ENCODE assay signal across 1 cellular context in the genomic region with DNA sequence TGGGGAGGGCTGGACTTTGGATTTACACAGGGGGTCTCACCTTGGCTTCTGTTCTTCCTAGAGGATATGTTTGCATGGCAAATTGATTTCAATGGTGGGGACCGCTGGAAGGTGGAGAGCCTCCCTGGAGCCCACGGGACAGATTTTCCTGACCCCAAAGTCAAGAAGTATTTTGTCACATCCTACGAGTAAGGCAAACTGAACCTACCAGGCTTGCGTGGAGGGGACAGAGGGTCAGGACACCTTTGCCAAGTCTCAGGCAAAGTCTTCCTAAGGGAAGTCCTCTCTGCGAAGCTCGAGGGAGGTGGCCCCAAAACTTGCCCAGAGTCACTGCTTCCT.
TF ChIP-seq lines count a peak whose summit lies in the region.

No MANE protein-coding gene starts in this region.

TF ChIP-seq in GM12878, 131 proteins besides CTCF, POLR2A, EP300 and RAD21:
- TF ChIP-seq NRF1 (conservative IDR thresholded peaks at IDR 0.05; ENCODE audit: low read depth, low read length) (no peak), GABPA (IDR thresholded peaks at IDR 0.05; ENCODE audit: low read depth) (no peak), ZNF217 (IDR thresholded peaks at IDR 0.05) (no peak), SRF (IDR thresholded peaks at IDR 0.05; ENCODE audit: low read depth in 2 of 2, low read length in 2 of 2) (no peak), SPI1 (IDR thresholded peaks at IDR 0.05; ENCODE audit: borderline replicate concordance, insufficient read depth, low read depth, low read length) (no peak), CBX3 (IDR thresholded peaks at IDR 0.05; ENCODE audit: borderline replicate concordance, low read depth) (no peak), TCF7 (IDR thresholded peaks at IDR 0.05; ENCODE audit: borderline replicate concordance) (no peak), SMAD5 (IDR thresholded peaks at IDR 0.05; ENCODE audit: low read depth) (no peak), RCOR1 (conservative IDR thresholded peaks at IDR 0.05; ENCODE audit: low read depth, low read length) (no peak), SREBF1 (IDR thresholded peaks at IDR 0.05; ENCODE audit: low read length) (no peak), ZZZ3 (IDR thresholded peaks at IDR 0.05; ENCODE audit: control insufficient read depth, insufficient read length, low read depth) (no peak), FOXK2 (IDR thresholded peaks at IDR 0.05) (no peak), SREBF2 (IDR thresholded peaks at IDR 0.05; ENCODE audit: low read length) (no peak), NFIC (IDR thresholded peaks at IDR 0.05; ENCODE audit: low read depth, low read length) (no peak), STAT1 (conservative IDR thresholded peaks at IDR 0.05) (no peak)
- TF ChIP-seq, protein P1, sequence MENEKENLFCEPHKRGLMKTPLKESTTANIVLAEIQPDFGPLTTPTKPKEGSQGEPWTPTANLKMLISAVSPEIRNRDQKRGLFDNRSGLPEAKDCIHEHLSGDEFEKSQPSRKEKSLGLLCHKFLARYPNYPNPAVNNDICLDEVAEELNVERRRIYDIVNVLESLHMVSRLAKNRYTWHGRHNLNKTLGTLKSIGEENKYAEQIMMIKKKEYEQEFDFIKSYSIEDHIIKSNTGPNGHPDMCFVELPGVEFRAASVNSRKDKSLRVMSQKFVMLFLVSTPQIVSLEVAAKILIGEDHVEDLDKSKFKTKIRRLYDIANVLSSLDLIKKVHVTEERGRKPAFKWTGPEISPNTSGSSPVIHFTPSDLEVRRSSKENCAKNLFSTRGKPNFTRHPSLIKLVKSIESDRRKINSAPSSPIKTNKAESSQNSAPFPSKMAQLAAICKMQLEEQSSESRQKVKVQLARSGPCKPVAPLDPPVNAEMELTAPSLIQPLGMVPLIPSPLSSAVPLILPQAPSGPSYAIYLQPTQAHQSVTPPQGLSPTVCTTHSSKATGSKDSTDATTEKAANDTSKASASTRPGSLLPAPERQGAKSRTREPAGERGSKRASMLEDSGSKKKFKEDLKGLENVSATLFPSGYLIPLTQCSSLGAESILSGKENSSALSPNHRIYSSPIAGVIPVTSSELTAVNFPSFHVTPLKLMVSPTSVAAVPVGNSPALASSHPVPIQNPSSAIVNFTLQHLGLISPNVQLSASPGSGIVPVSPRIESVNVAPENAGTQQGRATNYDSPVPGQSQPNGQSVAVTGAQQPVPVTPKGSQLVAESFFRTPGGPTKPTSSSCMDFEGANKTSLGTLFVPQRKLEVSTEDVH (IDR thresholded peaks at IDR 0.05; ENCODE audit: low read depth, partially characterized antibody): no peak
- TF ChIP-seq, protein P2, sequence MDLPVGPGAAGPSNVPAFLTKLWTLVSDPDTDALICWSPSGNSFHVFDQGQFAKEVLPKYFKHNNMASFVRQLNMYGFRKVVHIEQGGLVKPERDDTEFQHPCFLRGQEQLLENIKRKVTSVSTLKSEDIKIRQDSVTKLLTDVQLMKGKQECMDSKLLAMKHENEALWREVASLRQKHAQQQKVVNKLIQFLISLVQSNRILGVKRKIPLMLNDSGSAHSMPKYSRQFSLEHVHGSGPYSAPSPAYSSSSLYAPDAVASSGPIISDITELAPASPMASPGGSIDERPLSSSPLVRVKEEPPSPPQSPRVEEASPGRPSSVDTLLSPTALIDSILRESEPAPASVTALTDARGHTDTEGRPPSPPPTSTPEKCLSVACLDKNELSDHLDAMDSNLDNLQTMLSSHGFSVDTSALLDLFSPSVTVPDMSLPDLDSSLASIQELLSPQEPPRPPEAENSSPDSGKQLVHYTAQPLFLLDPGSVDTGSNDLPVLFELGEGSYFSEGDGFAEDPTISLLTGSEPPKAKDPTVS (IDR thresholded peaks at IDR 0.05; ENCODE audit: low read depth, low read length): no peak
- TF ChIP-seq, protein P3, sequence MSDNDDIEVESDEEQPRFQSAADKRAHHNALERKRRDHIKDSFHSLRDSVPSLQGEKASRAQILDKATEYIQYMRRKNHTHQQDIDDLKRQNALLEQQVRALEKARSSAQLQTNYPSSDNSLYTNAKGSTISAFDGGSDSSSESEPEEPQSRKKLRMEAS (IDR thresholded peaks at IDR 0.05; ENCODE audit: low read depth, low read length): no peak
- TF ChIP-seq, protein P4, sequence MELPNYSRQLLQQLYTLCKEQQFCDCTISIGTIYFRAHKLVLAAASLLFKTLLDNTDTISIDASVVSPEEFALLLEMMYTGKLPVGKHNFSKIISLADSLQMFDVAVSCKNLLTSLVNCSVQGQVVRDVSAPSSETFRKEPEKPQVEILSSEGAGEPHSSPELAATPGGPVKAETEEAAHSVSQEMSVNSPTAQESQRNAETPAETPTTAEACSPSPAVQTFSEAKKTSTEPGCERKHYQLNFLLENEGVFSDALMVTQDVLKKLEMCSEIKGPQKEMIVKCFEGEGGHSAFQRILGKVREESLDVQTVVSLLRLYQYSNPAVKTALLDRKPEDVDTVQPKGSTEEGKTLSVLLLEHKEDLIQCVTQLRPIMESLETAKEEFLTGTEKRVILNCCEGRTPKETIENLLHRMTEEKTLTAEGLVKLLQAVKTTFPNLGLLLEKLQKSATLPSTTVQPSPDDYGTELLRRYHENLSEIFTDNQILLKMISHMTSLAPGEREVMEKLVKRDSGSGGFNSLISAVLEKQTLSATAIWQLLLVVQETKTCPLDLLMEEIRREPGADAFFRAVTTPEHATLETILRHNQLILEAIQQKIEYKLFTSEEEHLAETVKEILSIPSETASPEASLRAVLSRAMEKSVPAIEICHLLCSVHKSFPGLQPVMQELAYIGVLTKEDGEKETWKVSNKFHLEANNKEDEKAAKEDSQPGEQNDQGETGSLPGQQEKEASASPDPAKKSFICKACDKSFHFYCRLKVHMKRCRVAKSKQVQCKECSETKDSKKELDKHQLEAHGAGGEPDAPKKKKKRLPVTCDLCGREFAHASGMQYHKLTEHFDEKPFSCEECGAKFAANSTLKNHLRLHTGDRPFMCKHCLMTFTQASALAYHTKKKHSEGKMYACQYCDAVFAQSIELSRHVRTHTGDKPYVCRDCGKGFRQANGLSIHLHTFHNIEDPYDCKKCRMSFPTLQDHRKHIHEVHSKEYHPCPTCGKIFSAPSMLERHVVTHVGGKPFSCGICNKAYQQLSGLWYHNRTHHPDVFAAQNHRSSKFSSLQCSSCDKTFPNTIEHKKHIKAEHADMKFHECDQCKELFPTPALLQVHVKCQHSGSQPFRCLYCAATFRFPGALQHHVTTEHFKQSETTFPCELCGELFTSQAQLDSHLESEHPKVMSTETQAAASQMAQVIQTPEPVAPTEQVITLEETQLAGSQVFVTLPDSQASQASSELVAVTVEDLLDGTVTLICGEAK (IDR thresholded peaks at IDR 0.05; ENCODE audit: borderline replicate concordance): no peak
- TF ChIP-seq, protein P5, sequence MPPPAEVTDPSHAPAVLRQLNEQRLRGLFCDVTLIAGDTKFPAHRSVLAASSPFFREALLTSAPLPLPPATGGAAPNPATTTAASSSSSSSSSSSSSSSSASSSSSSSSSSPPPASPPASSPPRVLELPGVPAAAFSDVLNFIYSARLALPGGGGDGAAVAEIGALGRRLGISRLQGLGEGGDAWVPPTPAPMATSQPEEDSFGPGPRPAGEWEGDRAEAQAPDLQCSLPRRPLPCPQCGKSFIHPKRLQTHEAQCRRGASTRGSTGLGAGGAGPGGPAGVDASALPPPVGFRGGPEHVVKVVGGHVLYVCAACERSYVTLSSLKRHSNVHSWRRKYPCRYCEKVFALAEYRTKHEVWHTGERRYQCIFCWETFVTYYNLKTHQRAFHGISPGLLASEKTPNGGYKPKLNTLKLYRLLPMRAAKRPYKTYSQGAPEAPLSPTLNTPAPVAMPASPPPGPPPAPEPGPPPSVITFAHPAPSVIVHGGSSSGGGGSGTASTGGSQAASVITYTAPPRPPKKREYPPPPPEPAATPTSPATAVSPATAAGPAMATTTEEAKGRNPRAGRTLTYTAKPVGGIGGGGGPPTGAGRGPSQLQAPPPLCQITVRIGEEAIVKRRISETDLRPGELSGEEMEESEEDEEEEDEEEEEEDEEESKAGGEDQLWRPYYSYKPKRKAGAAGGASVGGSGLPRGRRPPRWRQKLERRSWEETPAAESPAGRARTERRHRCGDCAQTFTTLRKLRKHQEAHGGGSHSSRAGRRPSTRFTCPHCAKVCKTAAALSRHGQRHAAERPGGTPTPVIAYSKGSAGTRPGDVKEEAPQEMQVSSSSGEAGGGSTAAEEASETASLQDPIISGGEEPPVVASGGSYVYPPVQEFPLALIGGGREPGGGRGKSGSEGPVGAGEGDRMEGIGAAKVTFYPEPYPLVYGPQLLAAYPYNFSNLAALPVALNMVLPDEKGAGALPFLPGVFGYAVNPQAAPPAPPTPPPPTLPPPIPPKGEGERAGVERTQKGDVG (CRISPR knock-in tag; IDR thresholded peaks at IDR 0.05): no peak
